Comparison of ENCODE assay signal across 1 cellular context in the genomic region with DNA sequence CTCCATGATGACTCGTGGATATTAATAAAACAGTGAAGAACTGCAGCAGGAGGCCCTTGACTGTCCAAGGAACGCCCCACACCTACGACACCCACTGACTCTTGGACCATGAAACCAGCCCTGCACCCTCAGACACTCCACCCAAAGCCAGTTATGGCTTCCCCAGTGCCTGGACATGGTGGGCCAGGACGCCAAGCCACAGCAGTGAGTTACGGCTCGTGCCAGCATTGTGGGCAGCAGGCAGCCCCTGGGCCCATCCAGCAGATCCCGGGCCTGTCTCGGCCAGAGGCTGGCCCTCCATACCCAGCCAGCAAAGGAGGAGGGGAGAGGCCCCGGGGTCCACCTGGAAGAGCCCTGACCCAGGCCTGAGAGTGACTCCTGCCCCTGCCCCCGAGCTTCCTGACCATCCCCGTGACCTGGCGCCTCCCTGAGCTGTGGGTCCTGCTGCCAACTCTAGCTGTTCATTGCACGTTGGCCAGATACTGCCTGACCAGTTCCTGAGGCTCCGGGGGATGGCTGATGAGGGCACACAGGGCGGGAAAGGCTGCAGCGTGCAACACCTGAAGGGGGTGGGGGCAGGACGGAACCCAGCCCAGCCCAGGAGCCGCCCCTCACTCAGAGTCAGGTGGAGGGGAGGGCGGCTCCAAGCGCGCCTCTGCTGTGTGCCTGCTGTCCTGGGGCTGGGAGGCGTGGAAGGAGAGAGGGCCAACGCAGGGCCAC.
A peak's percentile ranks its signal among the peaks of the same experiment; 100 is the strongest.
TF ChIP-seq lines count a peak whose summit lies in the region.

No MANE protein-coding gene starts in this region.

TF ChIP-seq in IMR-90, 13 proteins besides CTCF, POLR2A, EP300 and RAD21:
- TF ChIP-seq USF2 (IDR thresholded peaks at IDR 0.05; ENCODE audit: low read depth, low read length) (no peak), NFE2L2 (IDR thresholded peaks at IDR 0.05; ENCODE audit: low read depth, low read length) (peak; percentile 53; the same call in 1 of the 2 replicates)
